In genomic region chr18:3037423-3037915, GRCh38 we compare ENCODE assay signal across 8 cellular contexts. TPM values are rescaled to one million over a fixed set of nuclear protein-coding genes. Genes with fewer than 3 reads are reported as not detected.
DNase-seq lines count a peak whose midpoint lies in the region; ATAC-seq lines count a peak whose summit lies in the region.

No MANE protein-coding gene starts in this region.

- H3K4me1 Mint-ChIP-seq in IgD-negative memory B cell, result peaks cover 6 to 15% (median 13%) of the 10 kb centered on the region in 3 donors
- H3K4me1 Mint-ChIP-seq in activated T-helper 17 cell treated with anti-CD3 and anti-CD28 coated beads, Interleukin-2, amount 50 U/mL, for 72 hours, result peaks cover 11% of the 10 kb centered on the region

- peaks cover 0 to 1% (median 0%) of the 10 kb centered on the region in 3 donors for H3K9me3 Mint-ChIP-seq in IgD-negative memory B cell
- no peaks in the 10 kb centered on the region for H3K9me3 Mint-ChIP-seq in activated T-helper 17 cell treated with anti-CD3 and anti-CD28 coated beads, Interleukin-2, amount 50 U/mL, for 72 hours

- H3K36me3 Mint-ChIP-seq in IgD-negative memory B cell, result no peaks in the 10 kb centered on the region
- H3K36me3 Mint-ChIP-seq in activated T-helper 17 cell treated with anti-CD3 and anti-CD28 coated beads, Interleukin-2, amount 50 U/mL, for 72 hours (ENCODE audit: low read depth), result no peaks in the 10 kb centered on the region

- DNase-seq in NCI-H2196 (lab: John Stamatoyannopoulos, UW; ENCODE audit: unreplicated experiment), result peak; percentile 44
- no peak for DNase-seq in NCI-H2196 treated with DMSO at 0.1 percent for 48 hours (lab: John Stamatoyannopoulos, UW; ENCODE audit: unreplicated experiment)
- DNase-seq in left lobe of liver (ENCODE audit: low spot score), result peak; percentile 45
- DNase-seq in hippocampal formation (lab: John Stamatoyannopoulos, UW), result no peak
- no peak for DNase-seq in middle frontal gyrus (ENCODE audit: extremely low spot score, low spot score)

- peak overlapping the region in 2 of 3 donors; percentile 11 to 23 for H3K27ac Mint-ChIP-seq in IgD-negative memory B cell
- peak overlapping the region; percentile 43 for H3K27ac Mint-ChIP-seq in activated T-helper 17 cell treated with anti-CD3 and anti-CD28 coated beads, Interleukin-2, amount 50 U/mL, for 72 hours

- peak; percentile 100 for ATAC-seq in GM21723 (IDR thresholded peaks at IDR 0.05; ENCODE audit: unreplicated experiment)
- ATAC-seq in activated T-helper 17 cell treated with anti-CD3 and anti-CD28 coated beads, Interleukin-2, amount 50 U/mL, for 72 hours (replicated peaks), result peak; percentile 92
- peak; percentile 70 for ATAC-seq in left lobe of liver

- no peaks in the 10 kb centered on the region for H3K27me3 Mint-ChIP-seq in IgD-negative memory B cell
- no peaks in the 10 kb centered on the region for H3K27me3 Mint-ChIP-seq in activated T-helper 17 cell treated with anti-CD3 and anti-CD28 coated beads, Interleukin-2, amount 50 U/mL, for 72 hours

- H3K4me3 Mint-ChIP-seq in IgD-negative memory B cell, result peak overlapping the region in 2 of 4 donors; percentile 20 to 82
- no peak overlapping the region for H3K4me3 Mint-ChIP-seq in activated T-helper 17 cell treated with anti-CD3 and anti-CD28 coated beads, Interleukin-2, amount 50 U/mL, for 72 hours

RNA-seq across cellular contexts. Expression of gene LPIN2, which starts 24.5 kb away (rescaled TPM):
- 8.8 TPM for polyA plus RNA-seq in IgD-negative memory B cell
- total RNA-seq in activated T-helper 17 cell treated with anti-CD3 and anti-CD28 coated beads, Interleukin-2, amount 50 U/mL, for 72 hours, result 10 to 100 TPM; 45.8 to 78.1 TPM
- total RNA-seq in left lobe of liver, result 58.9 TPM

Comparison
In these comparisons a context has a peak if more than half of its experiments do, and no peak if none do; other contexts are left out.
1. DNase-seq: peak in NCI-H2196 (single experiment) and left lobe of liver (single experiment); none in NCI-H2196 treated with DMSO at 0.1 percent for 48 hours (single experiment), hippocampal formation (0 of 2) and middle frontal gyrus (single experiment).
2. Peak in every context shown above with its lines, with median percentiles within 50 percentile points of each other: ATAC-seq.